Comparison of ENCODE assay signal across 10 cellular contexts in genomic region chr19:46408611-46409039, GRCh38. TPM values are rescaled to one million over a fixed set of nuclear protein-coding genes. Genes with fewer than 3 reads are reported as not detected.
A peak's percentile ranks its signal among the peaks of the same experiment; 100 is the strongest.
DNase-seq lines count a peak whose midpoint lies in the region; ATAC-seq and TF ChIP-seq lines count a peak whose summit lies in the region.
"Had no signal": no experiment of that assay in that cellular context is flagged by ENCODE, and none has a peak within 500 bp of the region (broad histone marks: within the 10 kb centered on the region; RNA-seq: fewer than 3 reads in every experiment).

No MANE protein-coding gene starts in this region.

- peaks cover 42% of the 10 kb centered on the region for H3K36me3 Mint-ChIP-seq in brain

- H3K36me3 ChIP-seq in HUES48 (ENCODE audit: control insufficient read depth, insufficient read depth, low read length) (peaks cover 9% of the 10 kb centered on the region), iPS-20b (ENCODE audit: insufficient read depth, low read depth, low read length) (no peaks in the 10 kb centered on the region)

- H3K9ac ChIP-seq in HUES48 (ENCODE audit: low read depth, low read length) (no peak overlapping the region), iPS-20b (ENCODE audit: low read depth, low read length) (peak overlapping the region; percentile 53; the same call in 1 of the 2 replicates)

- H3K27me3 ChIP-seq in HUES48 (ENCODE audit: control insufficient read depth, insufficient read depth, low read length) = peaks cover 33% of the 10 kb centered on the region
- peaks cover 70% of the 10 kb centered on the region for H3K27me3 ChIP-seq in iPS-20b (ENCODE audit: insufficient read depth, low read length)
- H3K27me3 ChIP-seq: foreskin keratinocyte had no signal

- H3K4me1 ChIP-seq in HUES48 (ENCODE audit: control insufficient read depth, insufficient read depth, low read length) (peaks cover 24% of the 10 kb centered on the region), iPS-20b (ENCODE audit: insufficient read depth, low read length) (peaks cover 3% of the 10 kb centered on the region; the same call in 1 of the 2 replicates)

- TF ChIP-seq CTCF in brain (conservative IDR thresholded peaks at IDR 0.05) = no peak

- H3K27me3 Mint-ChIP-seq in brain = peaks cover 9% of the 10 kb centered on the region

- H3K4me3 Mint-ChIP-seq in brain = peak overlapping the region; percentile 71 to 89 (median 79)

- peak overlapping the region; percentile 55 for H3K27ac ChIP-seq in HUES48 (ENCODE audit: low read depth, low read length)
- no peak overlapping the region for H3K27ac ChIP-seq in iPS-20b (ENCODE audit: low read length)
- H3K27ac ChIP-seq: foreskin keratinocyte had no signal

- H3K4me1 Mint-ChIP-seq in brain = peaks cover 96% of the 10 kb centered on the region

- H3K4me3 ChIP-seq in HUES48 (ENCODE audit: low read depth, low read length) (peak overlapping the region; percentile 62), iPS-20b (ENCODE audit: low read length) (peak overlapping the region; percentile 61)

- H3K9me3 Mint-ChIP-seq in brain = peaks cover 0 to 5% (median 0%) of the 10 kb centered on the region in 5 experiments

- H3K27ac Mint-ChIP-seq in brain = peak overlapping the region; percentile 92 to 98 (median 96)

- DNase-seq in renal cortical epithelial cell (ENCODE audit: low read depth) (peak; percentile 65), NCI-H1930 (lab: John Stamatoyannopoulos, UW) (no peak)
- no peak for DNase-seq in activated naive CD4-positive, alpha-beta T cell treated with Interleukin-2 at 50 U/mL for 16 hours
- DNase-seq: SHP77 treated with DMSO at 0.1 percent for 48 hours had no signal

- ATAC-seq in GM21825 (IDR thresholded peaks at IDR 0.05; ENCODE audit: unreplicated experiment) = no peak
- no peak for ATAC-seq in GM19452 (IDR thresholded peaks at IDR 0.05; ENCODE audit: unreplicated experiment)
- ATAC-seq: foreskin keratinocyte had no signal

- no peaks in the 10 kb centered on the region for H3K9me3 ChIP-seq in HUES48 (ENCODE audit: control insufficient read depth, insufficient read depth, low read length)
- no peaks in the 10 kb centered on the region for H3K9me3 ChIP-seq in iPS-20b (ENCODE audit: insufficient read depth, low read depth, low read length)

RNA-seq across cellular contexts. Expression of gene CCDC8, which starts 4.7 kb away (rescaled TPM):
- 14.1 TPM for polyA plus RNA-seq in brain (ENCODE audit: insufficient read depth, low read depth, low replicate concordance)
- total RNA-seq in renal cortical epithelial cell = 14.1 and 30.7 TPM in 2 replicates

RNA-seq across cellular contexts. Expression of gene PNMA8C, which starts 20.1 kb away (rescaled TPM):
- polyA plus RNA-seq in brain (ENCODE audit: insufficient read depth, low read depth, low replicate concordance) = 5.3 TPM
- total RNA-seq in renal cortical epithelial cell = not detected in 2 replicates
- total RNA-seq: foreskin keratinocyte had no signal
- polyA plus RNA-seq: foreskin keratinocyte had no signal
